ENCODE assay signal across 1 cellular context in the genomic region with DNA sequence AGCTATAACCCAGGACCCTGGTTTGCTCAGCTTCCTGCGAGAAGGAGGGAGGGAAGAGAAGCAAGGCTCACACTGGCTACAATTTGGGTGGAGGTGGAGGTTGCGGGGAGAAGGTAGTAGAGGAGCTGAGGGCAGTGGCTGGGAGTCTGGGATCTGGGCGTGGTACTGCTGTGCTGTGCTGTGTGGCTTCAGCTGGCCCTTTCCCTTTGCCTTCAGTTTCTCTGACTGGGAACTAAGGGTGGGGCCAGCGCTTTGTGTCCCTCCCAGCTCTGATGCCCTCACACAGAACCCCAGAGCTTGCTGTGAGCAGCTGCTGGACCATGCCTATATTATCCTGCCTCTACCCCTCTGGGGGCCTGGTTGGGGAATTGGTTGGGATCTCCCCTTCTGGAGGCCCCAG.
TF ChIP-seq lines count a peak whose summit lies in the region.

No MANE protein-coding gene starts in this region.

TF ChIP-seq in GM12878, 131 proteins besides CTCF, POLR2A, EP300 and RAD21 (continued from another document):
- TF ChIP-seq, protein P1, sequence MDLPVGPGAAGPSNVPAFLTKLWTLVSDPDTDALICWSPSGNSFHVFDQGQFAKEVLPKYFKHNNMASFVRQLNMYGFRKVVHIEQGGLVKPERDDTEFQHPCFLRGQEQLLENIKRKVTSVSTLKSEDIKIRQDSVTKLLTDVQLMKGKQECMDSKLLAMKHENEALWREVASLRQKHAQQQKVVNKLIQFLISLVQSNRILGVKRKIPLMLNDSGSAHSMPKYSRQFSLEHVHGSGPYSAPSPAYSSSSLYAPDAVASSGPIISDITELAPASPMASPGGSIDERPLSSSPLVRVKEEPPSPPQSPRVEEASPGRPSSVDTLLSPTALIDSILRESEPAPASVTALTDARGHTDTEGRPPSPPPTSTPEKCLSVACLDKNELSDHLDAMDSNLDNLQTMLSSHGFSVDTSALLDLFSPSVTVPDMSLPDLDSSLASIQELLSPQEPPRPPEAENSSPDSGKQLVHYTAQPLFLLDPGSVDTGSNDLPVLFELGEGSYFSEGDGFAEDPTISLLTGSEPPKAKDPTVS (IDR thresholded peaks at IDR 0.05; ENCODE audit: low read depth, low read length), result no peak
- TF ChIP-seq, protein P2, sequence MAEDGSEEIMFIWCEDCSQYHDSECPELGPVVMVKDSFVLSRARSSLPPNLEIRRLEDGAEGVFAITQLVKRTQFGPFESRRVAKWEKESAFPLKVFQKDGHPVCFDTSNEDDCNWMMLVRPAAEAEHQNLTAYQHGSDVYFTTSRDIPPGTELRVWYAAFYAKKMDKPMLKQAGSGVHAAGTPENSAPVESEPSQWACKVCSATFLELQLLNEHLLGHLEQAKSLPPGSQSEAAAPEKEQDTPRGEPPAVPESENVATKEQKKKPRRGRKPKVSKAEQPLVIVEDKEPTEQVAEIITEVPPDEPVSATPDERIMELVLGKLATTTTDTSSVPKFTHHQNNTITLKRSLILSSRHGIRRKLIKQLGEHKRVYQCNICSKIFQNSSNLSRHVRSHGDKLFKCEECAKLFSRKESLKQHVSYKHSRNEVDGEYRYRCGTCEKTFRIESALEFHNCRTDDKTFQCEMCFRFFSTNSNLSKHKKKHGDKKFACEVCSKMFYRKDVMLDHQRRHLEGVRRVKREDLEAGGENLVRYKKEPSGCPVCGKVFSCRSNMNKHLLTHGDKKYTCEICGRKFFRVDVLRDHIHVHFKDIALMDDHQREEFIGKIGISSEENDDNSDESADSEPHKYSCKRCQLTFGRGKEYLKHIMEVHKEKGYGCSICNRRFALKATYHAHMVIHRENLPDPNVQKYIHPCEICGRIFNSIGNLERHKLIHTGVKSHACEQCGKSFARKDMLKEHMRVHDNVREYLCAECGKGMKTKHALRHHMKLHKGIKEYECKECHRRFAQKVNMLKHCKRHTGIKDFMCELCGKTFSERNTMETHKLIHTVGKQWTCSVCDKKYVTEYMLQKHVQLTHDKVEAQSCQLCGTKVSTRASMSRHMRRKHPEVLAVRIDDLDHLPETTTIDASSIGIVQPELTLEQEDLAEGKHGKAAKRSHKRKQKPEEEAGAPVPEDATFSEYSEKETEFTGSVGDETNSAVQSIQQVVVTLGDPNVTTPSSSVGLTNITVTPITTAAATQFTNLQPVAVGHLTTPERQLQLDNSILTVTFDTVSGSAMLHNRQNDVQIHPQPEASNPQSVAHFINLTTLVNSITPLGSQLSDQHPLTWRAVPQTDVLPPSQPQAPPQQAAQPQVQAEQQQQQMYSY (CRISPR knock-in tag; IDR thresholded peaks at IDR 0.05), result no peak
- TF ChIP-seq KDM1A (IDR thresholded peaks at IDR 0.05; ENCODE audit: borderline replicate concordance) (no peak), ETV6 (conservative IDR thresholded peaks at IDR 0.05 in 1 of 2, IDR thresholded peaks at IDR 0.05 in 1 of 2; ENCODE audit: borderline replicate concordance in 1 of 2, low read depth in 1 of 2) (no peak), TCF3 (IDR thresholded peaks at IDR 0.05; ENCODE audit: borderline replicate concordance, insufficient read depth, low read depth, low read length) (no peak), CHD2 (IDR thresholded peaks at IDR 0.05; ENCODE audit: borderline replicate concordance, low read depth, low read length) (no peak), SIX5 (IDR thresholded peaks at IDR 0.05; ENCODE audit: low read depth, low read length, severe bottlenecking) (no peak), MTA3 (IDR thresholded peaks at IDR 0.05; ENCODE audit: borderline replicate concordance, low read length) (no peak), ESRRA (IDR thresholded peaks at IDR 0.05; ENCODE audit: low read length) (no peak)
